12 cellular contexts compared by ENCODE assay signal in the genomic region with DNA sequence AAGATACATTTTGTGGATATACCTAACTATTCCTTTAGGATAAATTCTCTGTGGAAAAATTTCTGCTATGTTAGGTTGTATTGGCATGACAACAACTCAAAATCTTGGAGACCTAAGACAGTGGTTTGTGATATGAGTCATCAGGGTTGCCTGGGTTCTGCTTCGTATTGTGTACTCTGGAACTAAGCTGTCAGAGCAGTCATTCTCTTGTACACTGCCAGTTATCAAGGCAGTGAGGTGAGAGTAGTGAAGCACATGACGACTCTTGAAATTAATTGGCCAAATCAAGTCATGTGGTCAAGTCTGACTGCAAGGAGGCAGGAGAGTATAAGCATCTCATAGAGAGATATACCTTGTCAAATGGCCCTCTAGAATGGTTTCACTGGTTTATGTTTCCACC.
DNase-seq lines count a peak whose midpoint lies in the region; ATAC-seq, FAIRE-seq and TF ChIP-seq lines count a peak whose summit lies in the region.
"Had no signal": no experiment of that assay in that cellular context is flagged by ENCODE, and none has a peak within 500 bp of the region (broad histone marks: within the 10 kb centered on the region; RNA-seq: fewer than 3 reads in every experiment).

No MANE protein-coding gene starts in this region.

- in situ Hi-C loops in HepG2 (cut with HindIII; ENCODE audit: extremely low pct_ligation_motif_present, low pct_unique_long_range_greater_than_20kb) (no loop called here), brain microvascular endothelial cell (cut with HindIII; ENCODE audit: low pct_ligation_motif_present, low sequenced_read_pairs) (no loop called here), HAP-1 (cut with MboI; ENCODE audit: low sequenced_read_pairs) (no loop called here)

- TF ChIP-seq POLR2A in HepG2 (IDR thresholded peaks at IDR 0.05; ENCODE audit: insufficient read depth in 1 of 2, low read depth in 2 of 2, low read length in 2 of 2) (no peak), right lobe of liver (IDR thresholded peaks at IDR 0.05) (no peak)

- no peaks in the 10 kb centered on the region for H4K20me1 ChIP-seq in HepG2 (ENCODE audit: insufficient read depth, low read length)
- H4K20me1 ChIP-seq: BLaER1 had no signal

- H3K36me3 ChIP-seq in HepG2 (replicated peaks in 1 of 2; ENCODE audit: control insufficient read depth in 1 of 2, insufficient read depth in 2 of 2, low read length in 2 of 2) (no peaks in the 10 kb centered on the region), right lobe of liver (no peaks in the 10 kb centered on the region), brain microvascular endothelial cell (replicated peaks) (no peaks in the 10 kb centered on the region), HAP-1 (replicated peaks) (no peaks in the 10 kb centered on the region)
- H3K36me3 ChIP-seq: BLaER1, gastroesophageal sphincter had no signal

- DNase-seq in HepG2 (ENCODE audit: low spot score) (peak; percentile 1), right lobe of liver (no peak), brain microvascular endothelial cell (peak; percentile 79), HAP-1 (ENCODE audit: low spot score in 2 of 2) (no peak), retina (no peak)
- DNase-seq in central memory CD4-positive, alpha-beta T cell: no peak
- DNase-seq: KG1, nucleus accumbens had no signal

- H3K9me3 ChIP-seq in HepG2 (ENCODE audit: low read length) (no peaks in the 10 kb centered on the region), right lobe of liver (no peaks in the 10 kb centered on the region), HAP-1 (no peaks in the 10 kb centered on the region)
- H3K9me3 ChIP-seq: BLaER1, gastroesophageal sphincter had no signal

- POLR2A ChIA-PET in HepG2 (lab: Yijun Ruan, JAX): no interaction called here

- TF ChIP-seq EP300 in HepG2 (IDR thresholded peaks at IDR 0.05; ENCODE audit: low read depth in 2 of 2, low read length in 2 of 2): no peak
- no peak for TF ChIP-seq EP300 in HepG2 (CRISPR knock-in tag; IDR thresholded peaks at IDR 0.05; ENCODE audit: borderline replicate concordance)

- no peaks in the 10 kb centered on the region for H3K79me2 ChIP-seq in HepG2 (ENCODE audit: insufficient read depth, low read length)

- intact Hi-C loops in HepG2 (cut with micrococcal nuclease; ENCODE audit: unreplicated experiment) (no loop called here), right lobe of liver (cut with DNase I) (no loop called here)

- H2AFZ ChIP-seq in HepG2 (ENCODE audit: low read length): no peak overlapping the region

- no peak for TF ChIP-seq RAD21 in HepG2 (CRISPR knock-in tag; IDR thresholded peaks at IDR 0.05)

- H3K27me3 ChIP-seq in HepG2 (ENCODE audit: control insufficient read depth in 1 of 2, insufficient read depth in 2 of 2, low read length in 2 of 2) (no peaks in the 10 kb centered on the region), right lobe of liver (no peaks in the 10 kb centered on the region), brain microvascular endothelial cell (replicated peaks) (no peaks in the 10 kb centered on the region), HAP-1 (ENCODE audit: low read depth) (no peaks in the 10 kb centered on the region)
- H3K27me3 ChIP-seq: BLaER1, gastroesophageal sphincter had no signal

- H3K9ac ChIP-seq in HepG2 (ENCODE audit: insufficient read depth, low read depth, low read length): no peak overlapping the region
- H3K9ac ChIP-seq: BLaER1 had no signal

- no peak for TF ChIP-seq CTCF in HepG2 (CRISPR knock-in tag; IDR thresholded peaks at IDR 0.05)
- no peak for TF ChIP-seq CTCF in right lobe of liver (IDR thresholded peaks at IDR 0.05)
- TF ChIP-seq CTCF in brain microvascular endothelial cell (IDR thresholded peaks at IDR 0.05; ENCODE audit: low read depth, low read length, missing control alignments): no peak

- no peak overlapping the region for H3K4me3 ChIP-seq in HepG2 (replicated peaks in 1 of 3; ENCODE audit: insufficient read depth in 1 of 3, low read depth in 2 of 3, low read length in 3 of 3)
- no peak overlapping the region for H3K4me3 ChIP-seq in right lobe of liver
- H3K4me3 ChIP-seq in brain microvascular endothelial cell (ENCODE audit: low read depth, low read length): no peak overlapping the region
- no peak overlapping the region for H3K4me3 ChIP-seq in HAP-1
- H3K4me3 ChIP-seq: BLaER1, gastroesophageal sphincter had no signal

- ATAC-seq in HepG2 (no peak), right lobe of liver (no peak), HG03469 (IDR thresholded peaks at IDR 0.05; ENCODE audit: unreplicated experiment) (peak; percentile 76), HG03139 (IDR thresholded peaks at IDR 0.05; ENCODE audit: unreplicated experiment) (no peak)
- ATAC-seq: gastroesophageal sphincter had no signal

- no peak overlapping the region for H3K4me2 ChIP-seq in HepG2 (ENCODE audit: low read depth, low read length)
- H3K4me2 ChIP-seq: BLaER1 had no signal

- no peak for FAIRE-seq in HepG2 (lab: Jason Lieb, UNC)

- WGBS in HepG2 (ENCODE audit: low lambda C conversion rate): 0% methylated on average over 1 of the region's 2 CpGs
- 39% methylated on average over 2 of the region's 2 CpGs for WGBS in right lobe of liver (ENCODE audit: insufficient coverage, low coverage, low lambda C conversion rate, missing lambda C conversion rate)

- H3K27ac ChIP-seq in HepG2 (ENCODE audit: extremely low read length, insufficient read depth, low read length) (no peak overlapping the region), right lobe of liver (no peak overlapping the region), brain microvascular endothelial cell (no peak overlapping the region)
- H3K27ac ChIP-seq: BLaER1, gastroesophageal sphincter had no signal

- CTCF ChIA-PET in HepG2 (lab: Yijun Ruan, JAX; ENCODE audit: low intra/inter-chr PET ratio, low total read pairs): no interaction called here

- H3K4me1 ChIP-seq in HepG2 (ENCODE audit: insufficient read depth, low read length) (no peaks in the 10 kb centered on the region), right lobe of liver (no peaks in the 10 kb centered on the region), HAP-1 (no peaks in the 10 kb centered on the region)
- H3K4me1 ChIP-seq: BLaER1, gastroesophageal sphincter had no signal

- no TSS peak for BruUV-seq in HepG2 (replicated peaks; lab: Mats Ljungman, UMichigan)

TF ChIP-seq in HepG2, 621 proteins besides CTCF, POLR2A, EP300 and RAD21:
- 0 out of 2 replicates have a peak, but pooled peaks have one; percentile 29 for TF ChIP-seq CREB1 (IDR thresholded peaks at IDR 0.05)
- no peak for TF ChIP-seq CREB1 (CRISPR knock-in tag; IDR thresholded peaks at IDR 0.05)
- no peak for TF ChIP-seq ZNF747 (CRISPR knock-in tag; IDR thresholded peaks at IDR 0.05; ENCODE audit: borderline replicate concordance)

Comparison
In these comparisons a context has a peak if more than half of its experiments do, and no peak if none do; other contexts are left out.
1. DNase-seq: peak in HepG2 (single experiment) and brain microvascular endothelial cell (single experiment); none in right lobe of liver (0 of 3), HAP-1 (0 of 2), retina (single experiment) and central memory CD4-positive, alpha-beta T cell (single experiment).